In the genomic region with DNA sequence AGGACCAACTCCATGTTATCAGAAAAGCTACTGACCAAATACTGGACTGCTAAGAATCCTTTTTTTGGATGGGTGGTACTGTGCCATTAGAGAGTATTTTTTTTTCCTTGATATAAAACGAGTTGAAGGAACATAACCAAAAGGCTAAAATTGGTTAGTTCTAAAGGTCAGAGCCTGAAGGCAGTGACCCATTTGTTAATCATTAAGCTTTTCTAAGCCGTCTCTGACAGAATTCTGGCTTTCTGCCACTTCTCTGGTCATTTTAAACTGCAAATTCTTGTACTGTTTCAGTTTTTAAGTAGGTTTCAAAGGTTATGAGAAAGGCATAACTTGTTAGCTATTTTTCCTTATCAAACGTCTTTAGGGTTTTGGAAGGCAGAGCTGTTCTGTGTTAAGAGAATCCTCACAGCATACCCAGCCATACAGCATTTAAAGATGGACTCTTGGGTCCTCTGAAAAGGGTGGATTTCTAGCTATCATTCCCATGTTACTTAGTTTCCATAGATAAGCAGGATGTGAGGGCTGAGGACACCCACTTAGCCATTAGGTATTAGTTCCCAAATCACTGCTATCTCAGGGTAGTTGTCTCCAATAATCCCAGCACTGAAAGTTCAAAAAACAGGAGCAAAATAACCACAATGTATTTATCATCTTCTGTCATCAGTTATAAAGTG, we compare ENCODE assay signal across 8 cellular contexts.
DNase-seq lines count a peak whose midpoint lies in the region; ATAC-seq and TF ChIP-seq lines count a peak whose summit lies in the region.

No MANE protein-coding gene starts in this region.

- TF ChIP-seq CTCF in coronary artery (IDR thresholded peaks at IDR 0.05), result no peak
- no peak for TF ChIP-seq CTCF in omental fat pad (IDR thresholded peaks at IDR 0.05)
- TF ChIP-seq CTCF in endothelial cell (IDR thresholded peaks at IDR 0.05; ENCODE audit: unreplicated experiment), result no peak

- peak overlapping the region; percentile 63 to 82 for H3K27ac ChIP-seq in coronary artery

- peaks cover 14% of the 10 kb centered on the region for H3K36me3 Mint-ChIP-seq in activated naive CD4-positive, alpha-beta T cell treated with anti-CD3 and anti-CD28 coated beads, Interleukin-2, amount 10 ng/mL, durations not matched to agents 7 days and 5 days
- H3K36me3 Mint-ChIP-seq in endothelial cell (ENCODE audit: low read depth, unreplicated experiment), result no peaks in the 10 kb centered on the region

- ATAC-seq in GM21390 (IDR thresholded peaks at IDR 0.05; ENCODE audit: unreplicated experiment), result peak; percentile 33
- ATAC-seq in omental fat pad (ENCODE audit: low FRiP score), result peak; percentile 17

- H3K27ac Mint-ChIP-seq in activated naive CD4-positive, alpha-beta T cell treated with anti-CD3 and anti-CD28 coated beads, Interleukin-2, amount 10 ng/mL, durations not matched to agents 7 days and 5 days, result no peak overlapping the region
- no peak overlapping the region for H3K27ac Mint-ChIP-seq in endothelial cell (ENCODE audit: unreplicated experiment)

- DNase-seq in DMS53 treated with DMSO at 0.1 percent for 48 hours (lab: John Stamatoyannopoulos, UW; ENCODE audit: unreplicated experiment) (peak; percentile 56), HPDE6-E6E7 (ENCODE audit: extremely low spot score) (peak; percentile 19), coronary artery (ENCODE audit: low spot score) (no peak), omental fat pad (ENCODE audit: low spot score) (no peak), endothelial cell (ENCODE audit: low spot score) (no peak), hepatic stellate cell (ENCODE audit: low spot score) (no peak)
- no peak for DNase-seq in activated naive CD4-positive, alpha-beta T cell treated with anti-CD3 and anti-CD28 coated beads, Interleukin-2, amount 10 ng/mL, durations not matched to agents 7 days and 5 days

- no peaks in the 10 kb centered on the region for H3K27me3 Mint-ChIP-seq in activated naive CD4-positive, alpha-beta T cell treated with anti-CD3 and anti-CD28 coated beads, Interleukin-2, amount 10 ng/mL, durations not matched to agents 7 days and 5 days
- no peaks in the 10 kb centered on the region for H3K27me3 Mint-ChIP-seq in endothelial cell (ENCODE audit: unreplicated experiment)

- peaks cover 16% of the 10 kb centered on the region for H3K4me1 Mint-ChIP-seq in activated naive CD4-positive, alpha-beta T cell treated with anti-CD3 and anti-CD28 coated beads, Interleukin-2, amount 10 ng/mL, durations not matched to agents 7 days and 5 days
- no peaks in the 10 kb centered on the region for H3K4me1 Mint-ChIP-seq in endothelial cell (ENCODE audit: unreplicated experiment)

- H3K4me3 Mint-ChIP-seq in activated naive CD4-positive, alpha-beta T cell treated with anti-CD3 and anti-CD28 coated beads, Interleukin-2, amount 10 ng/mL, durations not matched to agents 7 days and 5 days, result no peak overlapping the region
- H3K4me3 Mint-ChIP-seq in endothelial cell (ENCODE audit: unreplicated experiment), result no peak overlapping the region

- peaks cover 10% of the 10 kb centered on the region for H3K9me3 Mint-ChIP-seq in activated naive CD4-positive, alpha-beta T cell treated with anti-CD3 and anti-CD28 coated beads, Interleukin-2, amount 10 ng/mL, durations not matched to agents 7 days and 5 days
- no peaks in the 10 kb centered on the region for H3K9me3 Mint-ChIP-seq in endothelial cell (ENCODE audit: unreplicated experiment)

- peak overlapping the region; percentile 59 for H3K4me3 ChIP-seq in coronary artery

- CTCF ChIA-PET in activated naive CD4-positive, alpha-beta T cell treated with anti-CD3 and anti-CD28 coated beads, Interleukin-2, amount 10 ng/mL, durations not matched to agents 7 days and 5 days (lab: Charles Lee), result interaction anchor here (0.9 to 5.6 kb wide), 3 partner anchors 106 to 526 kb away, joined by 3 to 52 read pairs (median 21); a partner anchor contains a TSS

Comparison
In these comparisons a context has a peak if more than half of its experiments do, and no peak if none do; other contexts are left out.
1. DNase-seq: peak in DMS53 treated with DMSO at 0.1 percent for 48 hours (single experiment) and HPDE6-E6E7 (single experiment); none in coronary artery (single experiment), omental fat pad (single experiment), activated naive CD4-positive, alpha-beta T cell treated with anti-CD3 and anti-CD28 coated beads, Interleukin-2, amount 10 ng/mL, durations not matched to agents 7 days and 5 days (single experiment), endothelial cell (single experiment) and hepatic stellate cell (single experiment).